Comparison of ENCODE assay signal across 18 cellular contexts in genomic region chr14:28768549-28768870, GRCh38. TPM values are rescaled to one million over a fixed set of nuclear protein-coding genes. Genes with fewer than 3 reads are reported as not detected.
A peak's percentile ranks its signal among the peaks of the same experiment; 100 is the strongest.
DNase-seq lines count a peak whose midpoint lies in the region; ATAC-seq, FAIRE-seq and TF ChIP-seq lines count a peak whose summit lies in the region.
"Had no signal": no experiment of that assay in that cellular context is flagged by ENCODE, and none has a peak within 500 bp of the region (broad histone marks: within the 10 kb centered on the region; RNA-seq: fewer than 3 reads in every experiment).

No MANE protein-coding gene starts in this region.

- H2AFZ ChIP-seq in astrocyte (ENCODE audit: low read depth, low read length): no peak overlapping the region

- H3K9me3 ChIP-seq in astrocyte (ENCODE audit: insufficient read depth, low read depth, low read length): no peaks in the 10 kb centered on the region
- H3K9me3 ChIP-seq in iPS-18a (ENCODE audit: control insufficient read depth, low read depth, low read length): no peaks in the 10 kb centered on the region
- H3K9me3 ChIP-seq in testis: no peaks in the 10 kb centered on the region
- H3K9me3 ChIP-seq: adrenal gland had no signal

- H3K27me3 Mint-ChIP-seq in activated naive CD8-positive, alpha-beta T cell: peaks cover 46% of the 10 kb centered on the region
- peaks cover 64% of the 10 kb centered on the region for H3K27me3 Mint-ChIP-seq in activated naive CD8-positive, alpha-beta T cell treated with anti-CD3 and anti-CD28 coated beads, Interleukin-2, amount 50 U/mL, for 24 hours
- peaks cover 76% of the 10 kb centered on the region for H3K27me3 Mint-ChIP-seq in astrocyte (ENCODE audit: low read depth, unreplicated experiment)

- H4K20me1 ChIP-seq in astrocyte (ENCODE audit: insufficient read depth, low read length): peaks cover 10% of the 10 kb centered on the region

- WGBS in testis, 2 donors: 5 to 13% methylated on average over 14 of the region's 14 CpGs

- DNase-seq in activated naive CD8-positive, alpha-beta T cell treated with anti-CD3 and anti-CD28 coated beads, Interleukin-2, amount 50 U/mL, for 24 hours: no peak
- DNase-seq in astrocyte (ENCODE audit: low read depth) (no peak), testis (no peak), RPMI8226 (no peak), hypothalamus (lab: John Stamatoyannopoulos, UW) (no peak)
- DNase-seq: adrenal gland; EL; stimulated activated CD4-positive, alpha-beta T cell treated with anti-CD3 and anti-CD28 coated beads, Interleukin-4, amount 100 ng/mL, for 24 hours had no signal

- ATAC-seq in activated naive CD8-positive, alpha-beta T cell treated with anti-CD3 and anti-CD28 coated beads, Interleukin-2, amount 50 U/mL, for 24 hours: no peak
- no peak for ATAC-seq in GM21717 (IDR thresholded peaks at IDR 0.05; ENCODE audit: unreplicated experiment)
- ATAC-seq: Right ventricle myocardium inferior; stimulated activated memory B cell treated with anti-CD40 and anti-IgM and Interleukin-4, amounts not matched to agents 10 μg/mL and 1 μg/mL and 100 μg/mL, for 72 hours had no signal

- H3K4me3 ChIP-seq in astrocyte (ENCODE audit: insufficient read depth, low read depth, low read length): peak overlapping the region; percentile 48
- H3K4me3 ChIP-seq in iPS-18a (ENCODE audit: low read length): peak overlapping the region; percentile 42
- peak overlapping the region; percentile 37 to 54 for H3K4me3 ChIP-seq in testis
- H3K4me3 ChIP-seq: adrenal gland, right atrium auricular region had no signal

- H3K27ac ChIP-seq in astrocyte (ENCODE audit: low read depth, low read length) (peak overlapping the region; percentile 26), iPS-18a (ENCODE audit: low read length) (no peak overlapping the region), testis (no peak overlapping the region)
- H3K27ac ChIP-seq: adrenal gland, C4-2B, right atrium auricular region had no signal

- H3K36me3 Mint-ChIP-seq in activated naive CD8-positive, alpha-beta T cell: no peaks in the 10 kb centered on the region
- peaks cover 9% of the 10 kb centered on the region for H3K36me3 Mint-ChIP-seq in activated naive CD8-positive, alpha-beta T cell treated with anti-CD3 and anti-CD28 coated beads, Interleukin-2, amount 50 U/mL, for 24 hours (ENCODE audit: low read depth)
- H3K36me3 Mint-ChIP-seq in astrocyte (ENCODE audit: low read depth, unreplicated experiment): no peaks in the 10 kb centered on the region

- no peaks in the 10 kb centered on the region for H3K36me3 ChIP-seq in astrocyte (ENCODE audit: insufficient read depth, low read length)
- H3K36me3 ChIP-seq in iPS-18a (ENCODE audit: control insufficient read depth, low read depth, low read length): no peaks in the 10 kb centered on the region
- H3K36me3 ChIP-seq in testis (ENCODE audit: low read depth, missing control alignments): no peaks in the 10 kb centered on the region
- H3K36me3 ChIP-seq: adrenal gland, right atrium auricular region had no signal

- H3K27me3 ChIP-seq in astrocyte (ENCODE audit: insufficient read depth, low read length) (peaks cover 68% of the 10 kb centered on the region), iPS-18a (ENCODE audit: control insufficient read depth, insufficient read depth, low read length) (peaks cover 89% of the 10 kb centered on the region), testis (no peaks in the 10 kb centered on the region)

- FAIRE-seq in astrocyte (lab: Jason Lieb, UNC): no peak
- FAIRE-seq: kidney had no signal

- H3K9ac ChIP-seq in astrocyte (ENCODE audit: low read length): peak overlapping the region; percentile 81
- H3K9ac ChIP-seq in iPS-18a (ENCODE audit: low read length): no peak overlapping the region

- no peaks in the 10 kb centered on the region for H3K9me3 Mint-ChIP-seq in activated naive CD8-positive, alpha-beta T cell (ENCODE audit: low read depth)
- peaks cover 26% of the 10 kb centered on the region for H3K9me3 Mint-ChIP-seq in activated naive CD8-positive, alpha-beta T cell treated with anti-CD3 and anti-CD28 coated beads, Interleukin-2, amount 50 U/mL, for 24 hours
- peaks cover 15% of the 10 kb centered on the region for H3K9me3 Mint-ChIP-seq in astrocyte (ENCODE audit: unreplicated experiment)

- no peak overlapping the region for H3K27ac Mint-ChIP-seq in activated naive CD8-positive, alpha-beta T cell
- no peak overlapping the region for H3K27ac Mint-ChIP-seq in activated naive CD8-positive, alpha-beta T cell treated with anti-CD3 and anti-CD28 coated beads, Interleukin-2, amount 50 U/mL, for 24 hours
- H3K27ac Mint-ChIP-seq in astrocyte (ENCODE audit: unreplicated experiment): peak overlapping the region; percentile 58
- H3K27ac Mint-ChIP-seq: dendritic cell treated with granulocyte-macrophage colony-stimulating factor and Interleukin-4, amounts not matched to agents 40 ng/mL and 50 ng/mL, for 4 days; stimulated activated memory B cell treated with anti-CD40 and anti-IgM and Interleukin-4, amounts not matched to agents 10 μg/mL and 1 μg/mL and 100 μg/mL, for 72 hours had no signal

- peaks cover 14% of the 10 kb centered on the region for H3K4me1 Mint-ChIP-seq in activated naive CD8-positive, alpha-beta T cell (ENCODE audit: low read depth)
- peaks cover 12% of the 10 kb centered on the region for H3K4me1 Mint-ChIP-seq in activated naive CD8-positive, alpha-beta T cell treated with anti-CD3 and anti-CD28 coated beads, Interleukin-2, amount 50 U/mL, for 24 hours
- peaks cover 2% of the 10 kb centered on the region for H3K4me1 Mint-ChIP-seq in astrocyte (ENCODE audit: low read depth, unreplicated experiment)

- peaks cover 81% of the 10 kb centered on the region for H3K79me2 ChIP-seq in astrocyte (ENCODE audit: insufficient read depth, low read length)

- TF ChIP-seq POLR2A in testis (IDR thresholded peaks at IDR 0.05): no peak

- no peaks in the 10 kb centered on the region for H3K4me1 ChIP-seq in astrocyte (ENCODE audit: insufficient read depth, low read length)
- peaks cover 7% of the 10 kb centered on the region for H3K4me1 ChIP-seq in iPS-18a (ENCODE audit: control insufficient read depth, low read depth, low read length)
- H3K4me1 ChIP-seq in testis: no peaks in the 10 kb centered on the region

- peak overlapping the region; percentile 59 for H3K4me2 ChIP-seq in astrocyte (ENCODE audit: low read length)

- H3K4me3 Mint-ChIP-seq in activated naive CD8-positive, alpha-beta T cell: peak overlapping the region; percentile 51
- no peak overlapping the region for H3K4me3 Mint-ChIP-seq in activated naive CD8-positive, alpha-beta T cell treated with anti-CD3 and anti-CD28 coated beads, Interleukin-2, amount 50 U/mL, for 24 hours
- no peak overlapping the region for H3K4me3 Mint-ChIP-seq in astrocyte (ENCODE audit: unreplicated experiment)
- H3K4me3 Mint-ChIP-seq: dendritic cell treated with granulocyte-macrophage colony-stimulating factor and Interleukin-4, amounts not matched to agents 40 ng/mL and 50 ng/mL, for 4 days; stimulated activated memory B cell treated with anti-CD40 and anti-IgM and Interleukin-4, amounts not matched to agents 10 μg/mL and 1 μg/mL and 100 μg/mL, for 72 hours had no signal

- intact Hi-C loops in testis (cut with DNase I; ENCODE audit: low total_unique reads): loop anchor here (10.0 kb wide), 1 partner anchor 456 kb away; no protein-coding TSS in a partner anchor

- TF ChIP-seq CTCF in astrocyte (IDR thresholded peaks at IDR 0.05; ENCODE audit: insufficient read depth, low read depth, low read length) (no peak), testis (IDR thresholded peaks at IDR 0.05) (no peak)

RNA-seq across cellular contexts. Expression of gene FOXG1, which starts 1.9 kb away (rescaled TPM):
- total RNA-seq in astrocyte: 0.07 and 0.18 TPM in 2 replicates
- total RNA-seq in testis: 1 to 10 TPM; 4.5 to 5.5 TPM
- 9.0 TPM for polyA plus RNA-seq in testis (ENCODE audit: insufficient read depth, low read depth, low replicate concordance)
- total RNA-seq: kidney, LHCN-M2, right atrium auricular region, Right ventricle myocardium inferior had no signal
